8 cellular contexts compared by ENCODE assay signal in genomic region chr2:111471791-111472530, GRCh38.
DNase-seq lines count a peak whose midpoint lies in the region; ATAC-seq, FAIRE-seq and TF ChIP-seq lines count a peak whose summit lies in the region.
"Not testable (repeated sequence)": the region's sequence is repeated elsewhere in the genome, so short reads cannot be mapped to it uniquely, and the experiment has no call there.

No MANE protein-coding gene starts in this region.

- intact Hi-C loops in body of pancreas (cut with DNase I); heart left ventricle (cut with DNase I); uterus (cut with DNase I; ENCODE audit: low total_unique reads): not testable (repeated sequence)

- not testable (repeated sequence) for H3K36me3 Mint-ChIP-seq in mesothelial cell of epicardium

- H3K27me3 ChIP-seq in OCI-LY1 (ENCODE audit: insufficient read depth, low read length); body of pancreas; heart left ventricle; uterus: not testable (repeated sequence)

- CTCF ChIA-PET in A549 (lab: Yijun Ruan, JAX), result not testable (repeated sequence)

- not testable (repeated sequence) for TF ChIP-seq CTCF in A549 (IDR thresholded peaks at IDR 0.05); OCI-LY1 (IDR thresholded peaks at IDR 0.05; ENCODE audit: low read length); body of pancreas (IDR thresholded peaks at IDR 0.05); fibroblast of mammary gland (conservative IDR thresholded peaks at IDR 0.05; ENCODE audit: control insufficient read depth, insufficient read depth, low read depth, low read length); heart left ventricle (IDR thresholded peaks at IDR 0.05); mesothelial cell of epicardium (IDR thresholded peaks at IDR 0.05; ENCODE audit: unreplicated experiment); uterus (IDR thresholded peaks at IDR 0.05)

- TF ChIP-seq RAD21 in A549 (conservative IDR thresholded peaks at IDR 0.05 in 1 of 2, IDR thresholded peaks at IDR 0.05 in 1 of 2), result not testable (repeated sequence)

- not testable (repeated sequence) for DNase-seq in A549 (ENCODE audit: low read depth in 1 of 2, low spot score in 1 of 2); body of pancreas; mesothelial cell of epicardium (ENCODE audit: low spot score in 2 of 2, unreplicated experiment in 2 of 2); uterus
- DNase-seq in fibroblast of mammary gland (ENCODE audit: low read depth) (peak; percentile 20), heart left ventricle (peak in 2 of 5 donors; percentile 40 to 46), iris pigment epithelial cell (ENCODE audit: low read depth) (peak; percentile 21)

- not testable (repeated sequence) for H3K36me3 ChIP-seq in OCI-LY1 (ENCODE audit: insufficient read depth, low read length); body of pancreas (replicated peaks in 1 of 2; ENCODE audit: insufficient read depth in 1 of 2, low read depth in 2 of 2); heart left ventricle; uterus

- POLR2A ChIA-PET in A549 (lab: Yijun Ruan, JAX), result not testable (repeated sequence)

- not testable (repeated sequence) for TF ChIP-seq POLR2A in A549 (IDR thresholded peaks at IDR 0.05; ENCODE audit: low read length); body of pancreas (IDR thresholded peaks at IDR 0.05); heart left ventricle (IDR thresholded peaks at IDR 0.05); uterus (IDR thresholded peaks at IDR 0.05)

- H3K27ac ChIP-seq in A549 (peak overlapping the region; percentile 60 to 75), OCI-LY1 (ENCODE audit: low read depth, low read length, poor library complexity, severe bottlenecking) (peak overlapping the region; percentile 96), body of pancreas (peak overlapping the region in 2 of 4 donors; percentile 25 to 44), heart left ventricle (peak overlapping the region in 5 of 12 donors; percentile 13 to 57 (median 30)), uterus (peak overlapping the region; percentile 33 to 76)

- H3K9me3 Mint-ChIP-seq in mesothelial cell of epicardium, result not testable (repeated sequence)

- H3K4me3 ChIP-seq in A549; OCI-LY1 (ENCODE audit: low read depth, low read length, poor library complexity, severe bottlenecking); body of pancreas; fibroblast of mammary gland (ENCODE audit: control insufficient read depth, low read depth, low read length); heart left ventricle; uterus: not testable (repeated sequence)

- WGBS in A549 (ENCODE audit: missing lambda C conversion rate), result 82% methylated on average over 4 of the region's 9 CpGs
- WGBS in body of pancreas, 2 donors, result 40 to 80% methylated on average over 1 to 6 of the region's 9 CpGs
- 47 to 71% (median 63%) methylated on average over 3 to 9 of the region's 9 CpGs for WGBS in heart left ventricle, 4 donors

- H3K4me1 ChIP-seq in A549 (peaks cover 24% of the 10 kb centered on the region), OCI-LY1 (ENCODE audit: insufficient read depth, low read length, severe bottlenecking) (peaks cover 59% of the 10 kb centered on the region), heart left ventricle (peaks cover 0 to 19% (median 4%) of the 10 kb centered on the region in 12 donors)
- not testable (repeated sequence) for H3K4me1 ChIP-seq in body of pancreas, uterus

- not testable (repeated sequence) for H3F3A ChIP-seq in OCI-LY1 (ENCODE audit: insufficient read depth, low read length)

- TF ChIP-seq EP300 in A549 (IDR thresholded peaks at IDR 0.05), result not testable (repeated sequence)

- H2AFZ ChIP-seq in OCI-LY1 (ENCODE audit: low read length), result not testable (repeated sequence)

- FAIRE-seq in A549 (lab: Jason Lieb, UNC), result not testable (repeated sequence)

- not testable (repeated sequence) for H3K27me3 Mint-ChIP-seq in mesothelial cell of epicardium (ENCODE audit: low read depth)

- H3K9me3 ChIP-seq in A549; OCI-LY1 (ENCODE audit: low read length); body of pancreas; heart left ventricle; uterus: not testable (repeated sequence)

- H3K27ac Mint-ChIP-seq in mesothelial cell of epicardium, result peak overlapping the region; percentile 39

- H3K4me2 ChIP-seq in A549, result peak overlapping the region; percentile 49
- H3K4me2 ChIP-seq in OCI-LY1 (ENCODE audit: low read length), result not testable (repeated sequence)

- H3K4me1 Mint-ChIP-seq in mesothelial cell of epicardium, result not testable (repeated sequence)

- H3K9ac ChIP-seq in OCI-LY1 (ENCODE audit: low read length), result not testable (repeated sequence)

- H3K79me2 ChIP-seq in OCI-LY1 (ENCODE audit: insufficient read depth, low read length), result not testable (repeated sequence)

- H4K20me1 ChIP-seq in OCI-LY1 (ENCODE audit: insufficient read depth, low read length), result not testable (repeated sequence)

- H3K9me2 ChIP-seq in OCI-LY1 (ENCODE audit: low read depth, low read length), result not testable (repeated sequence)

- not testable (repeated sequence) for H3K4me3 Mint-ChIP-seq in mesothelial cell of epicardium

- ATAC-seq in A549 (peak; percentile 68 to 73), body of pancreas (peak; percentile 65), heart left ventricle (peak; percentile 74 to 92 (median 87))
